Comparison of ENCODE assay signal across 8 cellular contexts in genomic region chr6:52551483-52552277, GRCh38.
A peak's percentile ranks its signal among the peaks of the same experiment; 100 is the strongest.
DNase-seq lines count a peak whose midpoint lies in the region; ATAC-seq lines count a peak whose summit lies in the region.

No MANE protein-coding gene starts in this region.

- peak overlapping the region; percentile 54 to 61 for H3K4me3 ChIP-seq in stomach smooth muscle (ENCODE audit: low read length in 2 of 2)

- no peaks in the 10 kb centered on the region for H3K27me3 ChIP-seq in stomach smooth muscle (ENCODE audit: control insufficient read depth in 1 of 2, insufficient read depth in 2 of 2, low read length in 2 of 2)

- no peaks in the 10 kb centered on the region for H3K36me3 ChIP-seq in stomach smooth muscle (ENCODE audit: control insufficient read depth in 2 of 2, insufficient read depth in 2 of 2, low read length in 2 of 2)

- H3K27ac ChIP-seq in stomach smooth muscle (ENCODE audit: low read length), result peak overlapping the region; percentile 66

- ATAC-seq in GM19455 (IDR thresholded peaks at IDR 0.05; ENCODE audit: unreplicated experiment), result no peak

- peak overlapping the region; percentile 29 for H3K9ac ChIP-seq in stomach smooth muscle (ENCODE audit: low read length in 2 of 2)

- DNase-seq in COLO829 (ENCODE audit: low spot score), result peak; percentile 87
- peak; percentile 93 for DNase-seq in NCI-H2029 (lab: John Stamatoyannopoulos, UW)
- DNase-seq in astrocyte of the hippocampus (ENCODE audit: low read depth, low spot score), result peak; percentile 96
- DNase-seq in iPS-NIHi11 (ENCODE audit: low spot score), result peak; percentile 64
- DNase-seq in activated CD4-positive, alpha-beta T cell treated with anti-CD3 and anti-CD28 coated beads for 4 hours, result no peak
- DNase-seq in activated naive CD4-positive, alpha-beta T cell (lab: John Stamatoyannopoulos, UW), result no peak

- H3K9me3 ChIP-seq in stomach smooth muscle (ENCODE audit: control insufficient read depth in 2 of 2, low read length in 2 of 2), result no peaks in the 10 kb centered on the region

- peaks cover 61% of the 10 kb centered on the region for H3K4me1 ChIP-seq in stomach smooth muscle (ENCODE audit: control insufficient read depth, insufficient read depth, low read length)

Comparison
In these comparisons a context has a peak if more than half of its experiments do, and no peak if none do; other contexts are left out.
1. DNase-seq: peak in COLO829 (single experiment), NCI-H2029 (single experiment), astrocyte of the hippocampus (single experiment) and iPS-NIHi11 (single experiment); none in activated CD4-positive, alpha-beta T cell treated with anti-CD3 and anti-CD28 coated beads for 4 hours (0 of 2) and activated naive CD4-positive, alpha-beta T cell (0 of 4).